ENCODE assay signal across 23 cellular contexts in the genomic region with DNA sequence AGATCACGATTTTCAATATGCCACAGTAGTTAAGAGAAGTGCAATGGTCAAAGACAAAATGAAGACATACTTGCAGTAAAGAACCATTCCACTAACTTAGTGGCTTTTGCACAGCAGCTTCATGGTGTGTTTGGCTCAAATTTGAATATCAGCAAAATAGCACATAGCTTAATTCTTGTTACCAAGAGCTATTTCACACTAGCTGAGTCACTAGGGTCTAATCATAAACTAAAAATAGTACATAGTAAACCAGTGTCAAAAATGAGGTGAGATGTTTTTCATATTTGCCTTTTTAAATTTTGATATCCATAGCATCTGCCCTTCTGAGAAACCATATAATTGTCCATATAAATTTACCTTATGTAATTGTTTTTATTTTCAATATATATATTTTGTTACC.
"Had no signal": no experiment of that assay in that cellular context is flagged by ENCODE, and none has a peak within 500 bp of the region (broad histone marks: within the 10 kb centered on the region; RNA-seq: fewer than 3 reads in every experiment).

No MANE protein-coding gene starts in this region.

- H3K27me3 ChIP-seq: MG63 had no signal

- DNase-seq: IMR-90, Karpas-422, KG1, MG63, NCI-H1092, NCI-H1105 treated with DMSO at 0.1 percent for 48 hours, NCI-H1417 treated with DMSO at 0.1 percent for 48 hours, NCI-H146, NCI-H1694 treated with DMSO at 0.1 percent for 48 hours, NCI-H1930, NCI-H2081, NCI-H2107, NCI-H2171, NCI-H226, NCI-H446, NCI-H510A, NCI-H524 treated with DMSO at 0.1 percent for 48 hours, NCI-H69, NCI-H774, Right ventricle myocardium superior, RPMI8226 had no signal

- H3K4me3 ChIP-seq: MG63 had no signal

- ATAC-seq: HepG2, SK-N-SH treated with all-trans-retinoic acid at 6 μM for 48 hours had no signal

- H3K9me3 ChIP-seq: MG63 had no signal

- H3K36me3 ChIP-seq: MG63 had no signal
